Comparison of ENCODE assay signal across 17 cellular contexts in the genomic region with DNA sequence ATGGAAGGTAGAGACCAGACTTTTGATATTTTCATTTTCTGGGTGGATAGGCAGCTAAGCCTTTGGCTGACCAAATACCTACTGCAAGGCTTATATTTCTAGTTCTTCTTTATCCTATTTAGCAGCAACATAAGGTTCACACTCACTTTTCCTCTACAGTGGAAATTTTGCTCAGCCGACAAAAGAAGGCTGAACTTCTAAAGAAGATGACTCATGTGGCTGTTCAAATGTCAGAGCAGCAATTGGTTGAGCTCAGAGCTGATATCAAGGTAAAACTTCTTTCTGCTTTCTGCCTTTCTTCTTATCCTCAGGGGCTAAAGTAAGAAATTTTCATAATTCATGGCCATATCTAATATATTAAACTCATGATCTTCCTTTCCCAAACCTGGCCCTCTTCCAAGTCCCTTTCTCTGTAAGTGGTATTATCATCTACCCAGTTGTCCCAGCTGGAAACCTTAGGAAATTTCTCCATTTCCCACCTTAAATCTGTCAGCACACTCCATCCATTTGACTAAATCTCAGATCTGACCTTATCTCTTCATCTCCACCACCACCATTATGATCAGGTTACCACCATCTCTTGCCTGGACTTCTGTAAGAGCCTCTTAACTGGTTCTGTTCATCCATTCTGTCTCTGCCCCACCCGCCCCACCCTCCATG. TPM values are rescaled to one million over a fixed set of nuclear protein-coding genes. Genes with fewer than 3 reads are reported as not detected.
A peak's percentile ranks its signal among the peaks of the same experiment; 100 is the strongest.
DNase-seq lines count a peak whose midpoint lies in the region; ATAC-seq, FAIRE-seq and TF ChIP-seq lines count a peak whose summit lies in the region.
"Had no signal": no experiment of that assay in that cellular context is flagged by ENCODE, and none has a peak within 500 bp of the region (broad histone marks: within the 10 kb centered on the region; RNA-seq: fewer than 3 reads in every experiment).

No MANE protein-coding gene starts in this region.

- TF ChIP-seq CTCF in osteoblast (IDR thresholded peaks at IDR 0.05; ENCODE audit: extremely low read depth, low read depth, low read length), result no peak

- no peaks in the 10 kb centered on the region for H3K79me2 ChIP-seq in osteoblast (ENCODE audit: insufficient read depth, low read length)

- no peak for TF ChIP-seq POLR2A in GM12891 (IDR thresholded peaks at IDR 0.05; ENCODE audit: low read depth, low read length)

- H3K4me3 ChIP-seq in osteoblast (ENCODE audit: insufficient read depth, low read length), result no peak overlapping the region
- H3K4me3 ChIP-seq: cardiac muscle cell, heart left ventricle, right atrium auricular region, vagina had no signal

- ATAC-seq in GM21619 (IDR thresholded peaks at IDR 0.05; ENCODE audit: unreplicated experiment) (no peak), HG02642 (IDR thresholded peaks at IDR 0.05; ENCODE audit: poor library complexity, unreplicated experiment) (no peak)
- ATAC-seq: heart left ventricle; naive thymus-derived CD4-positive, alpha-beta T cell; stimulated activated effector memory CD8-positive, alpha-beta T cell treated with anti-CD3 and anti-CD28 coated beads, Interleukin-12 subunit alpha, Interleukin-12 subunit beta, amount 100 ng/mL, for 72 hours had no signal

- H2AFZ ChIP-seq in osteoblast (ENCODE audit: low read length), result no peak overlapping the region

- no peaks in the 10 kb centered on the region for H3K27me3 ChIP-seq in osteoblast (ENCODE audit: insufficient read depth, low read length)
- H3K27me3 ChIP-seq: cardiac muscle cell, heart left ventricle, right atrium auricular region, vagina had no signal

- no peak overlapping the region for H3K27ac ChIP-seq in osteoblast (ENCODE audit: low read depth, low read length)
- H3K27ac ChIP-seq: cardiac muscle cell, heart left ventricle, right atrium auricular region, vagina had no signal

- no peak overlapping the region for H3K4me2 ChIP-seq in osteoblast (ENCODE audit: insufficient read depth, low read length)

- FAIRE-seq in GM12891 (lab: Jason Lieb, UNC), result no peak

- H3K36me3 ChIP-seq in osteoblast (ENCODE audit: insufficient read depth, low read length), result peaks cover 10% of the 10 kb centered on the region

- peaks cover 16% of the 10 kb centered on the region for H3K4me1 ChIP-seq in osteoblast (ENCODE audit: insufficient read depth, low read length)
- H3K4me1 ChIP-seq: heart left ventricle, right atrium auricular region, vagina had no signal

- no peaks in the 10 kb centered on the region for H3K9me3 ChIP-seq in osteoblast (ENCODE audit: low read depth, low read length)
- H3K9me3 ChIP-seq: heart left ventricle, right atrium auricular region, vagina had no signal

- DNase-seq in EH (ENCODE audit: low read depth) (peak; percentile 31), NCI-H226 (peak; percentile 68), dermis blood vessel endothelial cell (peak; percentile 72), osteoblast (ENCODE audit: insufficient read length, low spot score, missing footprints) (peak; percentile 72), GM12891 (ENCODE audit: insufficient read length, low spot score) (no peak)
- DNase-seq: activated gamma-delta T cell; heart left ventricle; naive thymus-derived CD4-positive, alpha-beta T cell; NCI-H187; NCI-H774; stimulated activated CD4-positive, alpha-beta T cell treated with anti-CD3 and anti-CD28 coated beads, Interleukin-4, amount 100 ng/mL, for 4 hours had no signal

- no peaks in the 10 kb centered on the region for H4K20me1 ChIP-seq in osteoblast (ENCODE audit: insufficient read depth, low read length)

TF ChIP-seq in GM12891, 5 proteins besides CTCF, POLR2A, EP300 and RAD21:
- TF ChIP-seq SPI1 (IDR thresholded peaks at IDR 0.05; ENCODE audit: low read depth, low read length), result no peak
- TF ChIP-seq POU2F2 (IDR thresholded peaks at IDR 0.05; ENCODE audit: low read depth, low read length), result no peak
- TF ChIP-seq POLR2AphosphoS5 (IDR thresholded peaks at IDR 0.05; ENCODE audit: low read depth, low read length), result no peak
- no peak for TF ChIP-seq TAF1 (IDR thresholded peaks at IDR 0.05; ENCODE audit: low read depth, low read length)
- TF ChIP-seq PAX5 (IDR thresholded peaks at IDR 0.05; ENCODE audit: insufficient read depth, low read length, severe bottlenecking), result no peak

RNA-seq across cellular contexts. Expression of gene KCNH3, which starts 19.8 kb away (rescaled TPM):
- total RNA-seq in dermis blood vessel endothelial cell, result 0.09 TPM in 1 of 2 replicates, not detected in the other
- total RNA-seq in osteoblast, result not detected in 2 replicates
- polyA plus RNA-seq in GM12891 (2012; ENCODE audit: low read depth, missing spikeins), result 0.89 TPM
- total RNA-seq: vagina had no signal

RNA-seq across cellular contexts. Expression of gene MCRS1, which starts 48.9 kb away (rescaled TPM):
- 58.5 and 73.9 TPM in 2 replicates for total RNA-seq in dermis blood vessel endothelial cell
- total RNA-seq in osteoblast, result 51.0 and 56.5 TPM in 2 replicates
- polyA plus RNA-seq in GM12891 (2012; ENCODE audit: low read depth, missing spikeins), result 42.1 TPM
